Comparison of ENCODE assay signal across 1 cellular context in the genomic region with DNA sequence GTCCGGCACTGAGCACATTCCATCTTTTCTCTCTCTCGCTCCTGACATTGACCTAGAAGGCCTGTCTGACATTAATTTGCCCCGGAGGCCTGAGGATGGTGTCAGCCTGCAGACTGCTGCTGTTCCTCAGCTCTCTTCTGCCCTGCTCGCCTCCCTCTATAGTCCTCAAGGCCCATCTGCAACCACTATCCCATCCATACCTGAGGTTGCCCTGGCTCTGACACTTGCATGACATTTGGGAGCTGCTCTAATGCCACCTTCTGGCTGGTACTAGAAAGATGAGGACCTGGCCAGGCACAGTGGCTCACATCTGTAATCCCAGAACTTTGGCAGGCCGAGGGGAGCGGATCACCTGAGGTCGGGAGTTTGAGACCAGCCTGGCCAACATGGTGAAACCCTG.
TF ChIP-seq lines count a peak whose summit lies in the region.

No MANE protein-coding gene starts in this region.

TF ChIP-seq in SK-N-SH treated with all-trans-retinoic acid at 6 μM for 48 hours, 23 proteins besides CTCF, POLR2A, EP300 and RAD21 (continued from another document):
- TF ChIP-seq, protein P1, sequence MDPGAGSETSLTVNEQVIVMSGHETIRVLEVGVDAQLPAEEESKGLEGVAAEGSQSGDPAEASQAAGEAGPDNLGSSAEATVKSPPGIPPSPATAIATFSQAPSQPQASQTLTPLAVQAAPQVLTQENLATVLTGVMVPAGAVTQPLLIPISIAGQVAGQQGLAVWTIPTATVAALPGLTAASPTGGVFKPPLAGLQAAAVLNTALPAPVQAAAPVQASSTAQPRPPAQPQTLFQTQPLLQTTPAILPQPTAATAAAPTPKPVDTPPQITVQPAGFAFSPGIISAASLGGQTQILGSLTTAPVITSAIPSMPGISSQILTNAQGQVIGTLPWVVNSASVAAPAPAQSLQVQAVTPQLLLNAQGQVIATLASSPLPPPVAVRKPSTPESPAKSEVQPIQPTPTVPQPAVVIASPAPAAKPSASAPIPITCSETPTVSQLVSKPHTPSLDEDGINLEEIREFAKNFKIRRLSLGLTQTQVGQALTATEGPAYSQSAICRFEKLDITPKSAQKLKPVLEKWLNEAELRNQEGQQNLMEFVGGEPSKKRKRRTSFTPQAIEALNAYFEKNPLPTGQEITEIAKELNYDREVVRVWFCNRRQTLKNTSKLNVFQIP (CRISPR knock-in tag; IDR thresholded peaks at IDR 0.05; ENCODE audit: borderline replicate concordance, low read depth): no peak
- TF ChIP-seq PATZ1 (CRISPR knock-in tag; IDR thresholded peaks at IDR 0.05; ENCODE audit: borderline replicate concordance) (no peak), SNAI2 (CRISPR knock-in tag; IDR thresholded peaks at IDR 0.05) (no peak), GLIS3 (CRISPR knock-in tag; IDR thresholded peaks at IDR 0.05) (no peak)
